Comparison of ENCODE assay signal across 8 cellular contexts in genomic region chr7:29921404-29922010, GRCh38.
DNase-seq lines count a peak whose midpoint lies in the region; ATAC-seq, FAIRE-seq and TF ChIP-seq lines count a peak whose summit lies in the region.

No MANE protein-coding gene starts in this region.

- no peak overlapping the region for H3K23ac ChIP-seq in H1 (ENCODE audit: insufficient read length)

- no peak overlapping the region for H3K56ac ChIP-seq in H1 (replicated peaks; ENCODE audit: insufficient read length, low read depth, low read length)

- no peak for TF ChIP-seq EP300 in H1 (IDR thresholded peaks at IDR 0.05; ENCODE audit: borderline replicate concordance in 1 of 2, low read depth in 2 of 2, low read length in 2 of 2)
- peak in 1 of 2 donors; percentile 13 for TF ChIP-seq EP300 in tibial nerve (IDR thresholded peaks at IDR 0.05)

- no peak overlapping the region for H2BK15ac ChIP-seq in H1 (ENCODE audit: low read length)

- no peak overlapping the region for H3K9ac ChIP-seq in H1 (replicated peaks in 1 of 4; ENCODE audit: extremely low read depth in 1 of 4, low read depth in 3 of 4, low read length in 3 of 4)

- H2AFZ ChIP-seq in H1 (ENCODE audit: low read length) = no peak overlapping the region

- no peak overlapping the region for H4K91ac ChIP-seq in H1 (replicated peaks; ENCODE audit: insufficient read length, low read length)

- H3K9me3 ChIP-seq in Caco-2 (no peaks in the 10 kb centered on the region), H1 (ENCODE audit: insufficient read depth in 2 of 2, low read depth in 1 of 2, low read length in 1 of 2) (no peaks in the 10 kb centered on the region), mucosa of descending colon (no peaks in the 10 kb centered on the region), tibial nerve (no peaks in the 10 kb centered on the region)

- peaks cover 0 to 2% of the 10 kb centered on the region in 2 experiments for H4K20me1 ChIP-seq in H1 (replicated peaks in 1 of 2; ENCODE audit: control insufficient read depth in 1 of 2, insufficient read depth in 2 of 2, low read length in 2 of 2)

- H3K4me1 ChIP-seq in Caco-2 = no peaks in the 10 kb centered on the region
- no peaks in the 10 kb centered on the region for H3K4me1 ChIP-seq in H1 (replicated peaks in 1 of 4; ENCODE audit: control insufficient read depth in 3 of 4, insufficient read depth in 4 of 4, low read length in 3 of 4)
- no peaks in the 10 kb centered on the region for H3K4me1 ChIP-seq in mucosa of descending colon (ENCODE audit: low read depth)
- peaks cover 0 to 34% (median 7%) of the 10 kb centered on the region in 4 donors for H3K4me1 ChIP-seq in tibial nerve

- no peaks in the 10 kb centered on the region for H3K27me3 Mint-ChIP-seq in Caco-2 (ENCODE audit: insufficient read depth, unreplicated experiment)

- FAIRE-seq in H1 (lab: Jason Lieb, UNC) = peak; percentile 98

- intact Hi-C loops in Caco-2 (cut with micrococcal nuclease; ENCODE audit: unreplicated experiment) (loop anchor here (1.0 to 5.0 kb wide), 5 partner anchors 43 to 285 kb away; no protein-coding TSS in a partner anchor), mucosa of descending colon (cut with DNase I, micrococcal nuclease) (no loop called here)

- CTCF ChIA-PET in Caco-2 (lab: Charles Lee) (interaction anchor here (0.6 to 2.0 kb wide), 12 partner anchors 9 to 1000 kb away, joined by 3 to 20 read pairs (median 4); partner anchors contain the start of gene WIPF3), H1 (lab: Charles Lee; ENCODE audit: partially characterized antibody) (interaction anchor here (0.7 to 3.8 kb wide), 50 partner anchors 9 to 286 kb away, joined by 3 to 23 read pairs (median 4); no protein-coding TSS in a partner anchor)

- no peak overlapping the region for H3K4ac ChIP-seq in H1 (replicated peaks; ENCODE audit: insufficient read length, low read depth, low read length)

- TF ChIP-seq RAD21 in H1 (IDR thresholded peaks at IDR 0.05 in 1 of 2, conservative IDR thresholded peaks at IDR 0.05 in 1 of 2; ENCODE audit: low read depth in 2 of 2, low read length in 2 of 2) = peak; percentile 95 to 96

- H3K27ac ChIP-seq in H1 (ENCODE audit: low read depth, low read length) (no peak overlapping the region), tibial nerve (peak overlapping the region in 2 of 4 donors; percentile 65 to 83)

- no peaks in the 10 kb centered on the region for H3K79me1 ChIP-seq in H1 (ENCODE audit: low read depth, low read length)

- no TSS peak for BruUV-seq in Caco-2 (replicated peaks; lab: Mats Ljungman, UMichigan)

- peak in 1 of 2 experiments; percentile 24; a peak in 1 of 3 replicates for TF ChIP-seq POLR2A in H1 (IDR thresholded peaks at IDR 0.05; ENCODE audit: control extremely low read depth in 1 of 2, low read depth in 2 of 2, low read length in 2 of 2)
- TF ChIP-seq POLR2A in tibial nerve (IDR thresholded peaks at IDR 0.05) = no peak

- peak; percentile 74 for ATAC-seq in GM19328 (IDR thresholded peaks at IDR 0.05; ENCODE audit: unreplicated experiment)
- ATAC-seq in HG03280 (IDR thresholded peaks at IDR 0.05; ENCODE audit: unreplicated experiment) = peak; percentile 88
- peak; percentile 87 for ATAC-seq in mucosa of descending colon

- no peak overlapping the region for H2BK12ac ChIP-seq in H1 (ENCODE audit: low read depth, low read length)

- no peak overlapping the region for H4K8ac ChIP-seq in H1 (ENCODE audit: extremely low read depth, insufficient read depth, low read length)

- no peak overlapping the region for H4K5ac ChIP-seq in H1 (ENCODE audit: insufficient read length, low read depth, low read length)

- no peaks in the 10 kb centered on the region for H3K79me2 ChIP-seq in H1 (ENCODE audit: control insufficient read depth in 1 of 2, insufficient read depth in 2 of 2, low read length in 2 of 2)

- no peak overlapping the region for H3K4me2 ChIP-seq in H1 (ENCODE audit: insufficient read depth in 1 of 2, low read depth in 2 of 2, low read length in 2 of 2)

- H3K4me1 Mint-ChIP-seq in Caco-2 (ENCODE audit: low read depth, unreplicated experiment) = no peaks in the 10 kb centered on the region

- POLR2A ChIA-PET in Caco-2 (lab: Charles Lee) (no interaction called here), H1 (lab: Charles Lee; ENCODE audit: partially characterized antibody) (interaction anchor here (0.7 to 1.3 kb wide), 3 partner anchors 37 to 157 kb away, joined by 3 read pairs; no protein-coding TSS in a partner anchor)

- H3K14ac ChIP-seq in H1 (ENCODE audit: insufficient read length) = no peak overlapping the region

- H3K36me3 ChIP-seq in Caco-2 (ENCODE audit: control insufficient read depth, insufficient read depth, low read length) (peaks cover 6% of the 10 kb centered on the region; the same call in 1 of the 2 replicates), H1 (ENCODE audit: control insufficient read depth in 2 of 4, insufficient read depth in 4 of 4, low read length in 3 of 4) (peaks cover 0 to 22% (median 9%) of the 10 kb centered on the region in 4 experiments; a peak in 5 of 8 replicates), mucosa of descending colon (ENCODE audit: low read depth) (no peaks in the 10 kb centered on the region), tibial nerve (peaks cover 0 to 34% (median 0%) of the 10 kb centered on the region in 3 donors)

- no peak overlapping the region for H2BK20ac ChIP-seq in H1 (ENCODE audit: low read length)

- peaks cover 66% of the 10 kb centered on the region for H3K36me3 Mint-ChIP-seq in Caco-2 (ENCODE audit: insufficient read depth, unreplicated experiment)

- H3K23me2 ChIP-seq in H1 (ENCODE audit: low read depth, low read length) = no peaks in the 10 kb centered on the region; the same call in 1 of the 2 replicates

- H3K27ac Mint-ChIP-seq in Caco-2 (ENCODE audit: unreplicated experiment) = no peak overlapping the region

- peak; percentile 84 to 87 for TF ChIP-seq CTCF in Caco-2 (IDR thresholded peaks at IDR 0.05; ENCODE audit: insufficient read depth in 1 of 2, low read depth in 1 of 2, low read length in 1 of 2, severe bottlenecking in 1 of 2, unreplicated experiment in 1 of 2)
- TF ChIP-seq CTCF in H1 (IDR thresholded peaks at IDR 0.05; ENCODE audit: control extremely low read depth in 1 of 3, insufficient read depth in 1 of 3, low read depth in 1 of 3, low read length in 3 of 3) = peak; percentile 61 to 99 (median 89)
- peak; percentile 59 for TF ChIP-seq CTCF in mucosa of descending colon (IDR thresholded peaks at IDR 0.05)
- TF ChIP-seq CTCF in tibial nerve (IDR thresholded peaks at IDR 0.05) = peak; percentile 80 to 91 (median 83)

- H3K27me3 ChIP-seq in Caco-2 (replicated peaks; ENCODE audit: control insufficient read depth, insufficient read depth, low read length) (no peaks in the 10 kb centered on the region), H1 (replicated peaks in 1 of 4; ENCODE audit: control insufficient read depth in 3 of 4, extremely low read depth in 1 of 4, insufficient read depth in 3 of 4, low read length in 3 of 4) (no peaks in the 10 kb centered on the region), tibial nerve (no peaks in the 10 kb centered on the region)

- H2BK5ac ChIP-seq in H1 (ENCODE audit: low read depth, low read length) = no peak overlapping the region

- 49% methylated on average over 4 of the region's 4 CpGs; no CpG with 5 or more reads in 1 of the 2 experiments for WGBS in H1 (ENCODE audit: extremely low coverage in 1 of 2, insufficient coverage in 1 of 2, insufficient read length in 1 of 2, insufficient replicate concordance in 2 of 2, low coverage in 1 of 2, low lambda C conversion rate in 2 of 2, missing lambda C conversion rate in 1 of 2), 2 experiments
- WGBS in tibial nerve, 2 donors = 46 to 59% methylated on average over 4 of the region's 4 CpGs

- peak; percentile 66 to 75 for DNase-seq in Caco-2
- DNase-seq in NCI-H2196 treated with DMSO at 0.1 percent for 48 hours (lab: John Stamatoyannopoulos, UW; ENCODE audit: unreplicated experiment) = peak; percentile 34
- peak; percentile 48 for DNase-seq in activated CD4-positive, alpha-beta T cell treated with anti-CD3 and anti-CD28 coated beads for 48 hours
- DNase-seq in H1 (ENCODE audit: low read depth in 1 of 2, low spot score in 2 of 2) = peak; percentile 21 to 67
- DNase-seq in mucosa of descending colon = peak in 1 of 3 donors; percentile 61
- peak in 1 of 2 donors; percentile 49 for DNase-seq in tibial nerve (ENCODE audit: low spot score in 2 of 2)

- no peak overlapping the region for H3K4me3 ChIP-seq in Caco-2 (ENCODE audit: low read depth, low read length)
- no peak overlapping the region for H3K4me3 ChIP-seq in H1 (ENCODE audit: extremely low read depth in 1 of 4, insufficient read depth in 2 of 4, low read depth in 3 of 4, low read length in 4 of 4)
- H3K4me3 ChIP-seq in mucosa of descending colon = no peak overlapping the region
- no peak overlapping the region for H3K4me3 ChIP-seq in tibial nerve

- no peak overlapping the region for H2BK120ac ChIP-seq in H1 (replicated peaks; ENCODE audit: low read depth, low read length)

- H2AK5ac ChIP-seq in H1 (ENCODE audit: low read depth, low read length) = no peak overlapping the region

- no peak overlapping the region for H3K4me3 Mint-ChIP-seq in Caco-2 (ENCODE audit: unreplicated experiment)

- no peaks in the 10 kb centered on the region for H3K9me3 Mint-ChIP-seq in Caco-2 (ENCODE audit: unreplicated experiment)

- H3K18ac ChIP-seq in H1 (ENCODE audit: extremely low read depth, low read length) = no peak overlapping the region

TF ChIP-seq in H1, 55 proteins besides CTCF, POLR2A, EP300 and RAD21:
- TF ChIP-seq SP1 (IDR thresholded peaks at IDR 0.05; ENCODE audit: low read depth, low read length) (0 out of 2 replicates have a peak, but pooled peaks have one; percentile 19), TEAD4 (IDR thresholded peaks at IDR 0.05; ENCODE audit: low read depth, low read length) (no peak), SIN3A (conservative IDR thresholded peaks at IDR 0.05 in 1 of 2, IDR thresholded peaks at IDR 0.05 in 1 of 2; ENCODE audit: low read depth in 1 of 2, low read length in 2 of 2) (peak in 1 of 2 experiments; percentile 81; a peak in 2 of 4 replicates)
TF ChIP-seq in H1: peak in this region for 2.
